Comparison of ENCODE assay signal across 26 cellular contexts in genomic region chr7:127874951-127875608, GRCh38.
DNase-seq lines count a peak whose midpoint lies in the region; ATAC-seq and TF ChIP-seq lines count a peak whose summit lies in the region.
"Had no signal": no experiment of that assay in that cellular context is flagged by ENCODE, and none has a peak within 500 bp of the region (broad histone marks: within the 10 kb centered on the region; RNA-seq: fewer than 3 reads in every experiment).

No MANE protein-coding gene starts in this region.

- dilution Hi-C loops in mammary epithelial cell (cut with HindIII; ENCODE audit: low sequenced_read_pairs), result no loop called here

- intact Hi-C loops in mammary epithelial cell (cut with micrococcal nuclease), result no loop called here

- H3K27ac ChIP-seq in SK-N-SH (ENCODE audit: low read depth in 2 of 2, low read length in 1 of 2) (peak overlapping the region in 1 of 2 experiments; percentile 78; a peak in 2 of 4 replicates), mammary epithelial cell (ENCODE audit: insufficient read depth, low read depth, low read length) (no peak overlapping the region)
- H3K27ac ChIP-seq: BLaER1, gastrocnemius medialis had no signal

- H3K4me2 ChIP-seq in SK-N-SH, result peak overlapping the region; percentile 18
- H3K4me2 ChIP-seq in mammary epithelial cell (ENCODE audit: insufficient read depth, low read depth, low read length), result no peak overlapping the region
- H3K4me2 ChIP-seq: BLaER1 had no signal

- TF ChIP-seq CTCF in SK-N-SH (IDR thresholded peaks at IDR 0.05), result no peak
- TF ChIP-seq CTCF in mammary epithelial cell (conservative IDR thresholded peaks at IDR 0.05 in 1 of 2, IDR thresholded peaks at IDR 0.05 in 1 of 2; ENCODE audit: extremely low read depth in 1 of 2, insufficient read depth in 1 of 2, low read depth in 1 of 2, low read length in 2 of 2), result no peak

- no peaks in the 10 kb centered on the region for H3K9me3 ChIP-seq in SK-N-SH
- H3K9me3 ChIP-seq in mammary epithelial cell (replicated peaks; ENCODE audit: insufficient read depth, low read length), result no peaks in the 10 kb centered on the region
- H3K9me3 ChIP-seq: BLaER1, gastrocnemius medialis had no signal

- peak overlapping the region; percentile 59 for H3K27ac Mint-ChIP-seq in activated T-cell treated with anti-CD3 and anti-CD28 coated beads, Interleukin-2, amount 50 U/mL, for 72 hours
- H3K27ac Mint-ChIP-seq: activated naive CD4-positive, alpha-beta T cell treated with anti-CD3 and anti-CD28 coated beads, Interleukin-2, amount 50 U/mL, for 24 hours; IgD-negative memory B cell had no signal

- H3K4me3 ChIP-seq in SK-N-SH (ENCODE audit: low read depth in 2 of 2, low read length in 1 of 2) (no peak overlapping the region), mammary epithelial cell (replicated peaks in 1 of 3; ENCODE audit: insufficient read depth in 1 of 3, low read depth in 2 of 3, low read length in 3 of 3) (no peak overlapping the region)
- H3K4me3 ChIP-seq: BLaER1, gastrocnemius medialis had no signal

- no peak for TF ChIP-seq RAD21 in SK-N-SH (IDR thresholded peaks at IDR 0.05; ENCODE audit: low read length)

- no peaks in the 10 kb centered on the region for H3K27me3 Mint-ChIP-seq in activated T-cell treated with anti-CD3 and anti-CD28 coated beads, Interleukin-2, amount 50 U/mL, for 72 hours (ENCODE audit: low read depth)
- H3K27me3 Mint-ChIP-seq: activated naive CD4-positive, alpha-beta T cell treated with anti-CD3 and anti-CD28 coated beads, Interleukin-2, amount 50 U/mL, for 24 hours; IgD-negative memory B cell; naive thymus-derived CD8-positive, alpha-beta T cell had no signal

- POLR2A ChIA-PET in SK-N-SH (lab: Yijun Ruan, JAX), result no interaction called here

- H3K36me3 ChIP-seq in SK-N-SH (replicated peaks in 1 of 2; ENCODE audit: control insufficient read depth in 1 of 2, insufficient read depth in 2 of 2, low read length in 1 of 2), result peaks cover 0 to 8% of the 10 kb centered on the region in 2 experiments
- no peaks in the 10 kb centered on the region for H3K36me3 ChIP-seq in mammary epithelial cell (ENCODE audit: insufficient read depth, low read length)
- H3K36me3 ChIP-seq: gastrocnemius medialis had no signal

- H3K36me3 Mint-ChIP-seq in activated T-cell treated with anti-CD3 and anti-CD28 coated beads, Interleukin-2, amount 50 U/mL, for 72 hours (ENCODE audit: insufficient read depth in 2 of 2), result peaks cover 0 to 2% of the 10 kb centered on the region in 2 donors
- H3K36me3 Mint-ChIP-seq: naive thymus-derived CD8-positive, alpha-beta T cell had no signal

- CTCF ChIA-PET in SK-N-SH (lab: Yijun Ruan, JAX) (interaction anchor here (1.0 to 1.6 kb wide), 2 partner anchors 19 to 24 kb away, joined by 3 to 4 read pairs; no protein-coding TSS in a partner anchor), mammary epithelial cell (lab: Charles Lee; ENCODE audit: low non-redundant PET) (no interaction called here)

- no peak for DNase-seq in activated T-cell treated with anti-CD3 and anti-CD28 coated beads, Interleukin-2, amount 50 U/mL, for 72 hours
- no peak for DNase-seq in activated T-cell treated with anti-CD3 and anti-CD28 coated beads, Interleukin-2, amount 50 U/mL, for 1 hour
- DNase-seq in SK-N-SH, result no peak
- peak; percentile 32 for DNase-seq in dedifferentiated amniotic fluid mesenchymal stem cell (ENCODE audit: extremely low spot score)
- DNase-seq in stromal cell of bone marrow (ENCODE audit: low read depth), result peak; percentile 42
- no peak for DNase-seq in activated gamma-delta T cell treated with Interleukin-2 at 50 U/mL for 16 hours
- DNase-seq in DMS53 treated with DMSO at 0.1 percent for 48 hours (lab: John Stamatoyannopoulos, UW; ENCODE audit: unreplicated experiment), result no peak
- no peak for DNase-seq in mammary epithelial cell
- DNase-seq: activated CD4-positive, CD25-positive, alpha-beta regulatory T cell; activated T-cell treated with anti-CD3 and anti-CD28 coated beads, Interleukin-2, amount 50 U/mL, for 48 hours; COR-L47; DMS79 treated with DMSO at 0.1 percent for 48 hours; effector CD8-positive, alpha-beta T cell; gastrocnemius medialis; hypothalamus; left ventricle myocardium superior; midbrain; naive thymus-derived CD8-positive, alpha-beta T cell; NCI-H1417; NCI-H2081 treated with DMSO at 0.1 percent for 48 hours; NCI-H446; small intestine; stimulated activated CD4-positive, alpha-beta T cell treated with anti-CD3 and anti-CD28 coated beads, Interleukin-1b, Interleukin-23, amount 100 ng/mL, for 48 hours had no signal

- H4K20me1 ChIP-seq in SK-N-SH (ENCODE audit: insufficient read depth) (peaks cover 11% of the 10 kb centered on the region), mammary epithelial cell (ENCODE audit: insufficient read depth, low read length) (peaks cover 3% of the 10 kb centered on the region)
- H4K20me1 ChIP-seq: BLaER1 had no signal

- H3K4me1 Mint-ChIP-seq in activated T-cell treated with anti-CD3 and anti-CD28 coated beads, Interleukin-2, amount 50 U/mL, for 72 hours (ENCODE audit: low read depth), result peaks cover 36% of the 10 kb centered on the region

- no peaks in the 10 kb centered on the region for H3K9me3 Mint-ChIP-seq in activated T-cell treated with anti-CD3 and anti-CD28 coated beads, Interleukin-2, amount 50 U/mL, for 72 hours
- H3K9me3 Mint-ChIP-seq: activated naive CD4-positive, alpha-beta T cell treated with anti-CD3 and anti-CD28 coated beads, Interleukin-2, amount 50 U/mL, for 24 hours; IgD-negative memory B cell; naive thymus-derived CD8-positive, alpha-beta T cell had no signal

- H3K27me3 ChIP-seq in SK-N-SH (ENCODE audit: insufficient read depth), result no peaks in the 10 kb centered on the region
- H3K27me3 ChIP-seq in mammary epithelial cell (ENCODE audit: insufficient read depth, low read length), result no peaks in the 10 kb centered on the region
- H3K27me3 ChIP-seq: BLaER1, gastrocnemius medialis had no signal

- H3K79me2 ChIP-seq in SK-N-SH (ENCODE audit: insufficient read depth) (peaks cover 82% of the 10 kb centered on the region), mammary epithelial cell (ENCODE audit: insufficient read depth, low read length) (peaks cover 72% of the 10 kb centered on the region)

- H3K9me2 ChIP-seq in SK-N-SH, result no peaks in the 10 kb centered on the region

- no peak for TF ChIP-seq EP300 in SK-N-SH (IDR thresholded peaks at IDR 0.05; ENCODE audit: borderline replicate concordance in 1 of 2, low read depth in 1 of 2, low read length in 1 of 2)

- peak overlapping the region in 1 of 2 donors; percentile 29 for H3K4me3 Mint-ChIP-seq in activated T-cell treated with anti-CD3 and anti-CD28 coated beads, Interleukin-2, amount 50 U/mL, for 72 hours
- H3K4me3 Mint-ChIP-seq: activated naive CD4-positive, alpha-beta T cell treated with anti-CD3 and anti-CD28 coated beads, Interleukin-2, amount 50 U/mL, for 24 hours; IgD-negative memory B cell; naive thymus-derived CD8-positive, alpha-beta T cell had no signal

- no peak overlapping the region for H2AFZ ChIP-seq in SK-N-SH (ENCODE audit: low read depth)
- no peak overlapping the region for H2AFZ ChIP-seq in mammary epithelial cell (ENCODE audit: low read depth, low read length)

- no peak for ATAC-seq in activated T-cell treated with anti-CD3 and anti-CD28 coated beads, Interleukin-2, amount 50 U/mL, for 72 hours (replicated peaks in 1 of 2)
- ATAC-seq: gastrocnemius medialis; left ventricle myocardium superior; naive thymus-derived CD8-positive, alpha-beta T cell had no signal

- BruUV-seq in mammary epithelial cell (replicated peaks; lab: Mats Ljungman, UMichigan), result no TSS peak

- H3K4me1 ChIP-seq in SK-N-SH (ENCODE audit: control insufficient read depth in 1 of 2, insufficient read depth in 2 of 2, low read depth in 1 of 2, low read length in 1 of 2) (peaks cover 0 to 38% of the 10 kb centered on the region in 2 experiments; a peak in 3 of 4 replicates), mammary epithelial cell (ENCODE audit: insufficient read depth, low read length) (peaks cover 6% of the 10 kb centered on the region)

- in situ Hi-C loops in mammary epithelial cell (cut with MboI; ENCODE audit: low sequenced_read_pairs in 2 of 2), result no loop called here

- no peak overlapping the region for H3K9ac ChIP-seq in SK-N-SH
- H3K9ac ChIP-seq in mammary epithelial cell (ENCODE audit: insufficient read depth, low read length), result no peak overlapping the region
- H3K9ac ChIP-seq: BLaER1 had no signal

- peaks cover 33% of the 10 kb centered on the region for H3F3A ChIP-seq in SK-N-SH (replicated peaks; ENCODE audit: insufficient read depth)

- WGBS in SK-N-SH (ENCODE audit: low lambda C conversion rate), result 89% methylated on average over 2 of the region's 2 CpGs
- WGBS in mammary epithelial cell (ENCODE audit: low coverage, missing lambda C conversion rate), result 100% methylated on average over 2 of the region's 2 CpGs

TF ChIP-seq in SK-N-SH, 30 proteins besides CTCF, POLR2A, EP300 and RAD21:
- no peak for TF ChIP-seq RCOR1 (IDR thresholded peaks at IDR 0.05; ENCODE audit: low read length)
- TF ChIP-seq MEF2A (IDR thresholded peaks at IDR 0.05; ENCODE audit: borderline replicate concordance, low read depth), result no peak
- no peak for TF ChIP-seq RXRA (IDR thresholded peaks at IDR 0.05; ENCODE audit: borderline replicate concordance, low read depth)
- no peak for TF ChIP-seq GABPA (IDR thresholded peaks at IDR 0.05; ENCODE audit: low read depth)
- no peak for TF ChIP-seq NRF1 (IDR thresholded peaks at IDR 0.05; ENCODE audit: low read depth, low read length)
- TF ChIP-seq POLR2AphosphoS5 (IDR thresholded peaks at IDR 0.05; ENCODE audit: low read depth, low read length), result no peak
- no peak for TF ChIP-seq RFX5 (IDR thresholded peaks at IDR 0.05; ENCODE audit: low read length)
- TF ChIP-seq NFIC (IDR thresholded peaks at IDR 0.05; ENCODE audit: borderline replicate concordance), result no peak
- TF ChIP-seq JUND (IDR thresholded peaks at IDR 0.05), result no peak
- TF ChIP-seq SMC3 (IDR thresholded peaks at IDR 0.05; ENCODE audit: low read depth, low read length), result no peak
TF ChIP-seq in SK-N-SH: peak in this region for 0.

Comparison
In these comparisons a context has a peak if more than half of its experiments do, and no peak if none do; other contexts are left out.
1. DNase-seq: peak in dedifferentiated amniotic fluid mesenchymal stem cell (single experiment) and stromal cell of bone marrow (single experiment); none in activated T-cell treated with anti-CD3 and anti-CD28 coated beads, Interleukin-2, amount 50 U/mL, for 72 hours (0 of 2), activated T-cell treated with anti-CD3 and anti-CD28 coated beads, Interleukin-2, amount 50 U/mL, for 1 hour (single experiment), SK-N-SH (single experiment), activated gamma-delta T cell treated with Interleukin-2 at 50 U/mL for 16 hours (single experiment), DMS53 treated with DMSO at 0.1 percent for 48 hours (single experiment) and mammary epithelial cell (single experiment).